12 cellular contexts compared by ENCODE assay signal in genomic region chr6:146546440-146546839, GRCh38. TPM values are rescaled to one million over a fixed set of nuclear protein-coding genes. Genes with fewer than 3 reads are reported as not detected.
A peak's percentile ranks its signal among the peaks of the same experiment; 100 is the strongest.
DNase-seq lines count a peak whose midpoint lies in the region; ATAC-seq, FAIRE-seq and TF ChIP-seq lines count a peak whose summit lies in the region.
"Had no signal": no experiment of that assay in that cellular context is flagged by ENCODE, and none has a peak within 500 bp of the region (broad histone marks: within the 10 kb centered on the region; RNA-seq: fewer than 3 reads in every experiment).

No MANE protein-coding gene starts in this region.

- H3K36me3 ChIP-seq in kidney (ENCODE audit: control insufficient read depth in 1 of 2, insufficient read depth in 2 of 2, low read length in 2 of 2) (peaks cover 6 to 13% of the 10 kb centered on the region in 2 donors), thoracic aorta (peaks cover 3% of the 10 kb centered on the region)

- intact Hi-C loops in MCF 10A (cut with micrococcal nuclease) (loop anchor here (10.0 kb wide), 2 partner anchors 732 to 812 kb away; partner anchors contain the start of genes EPM2A and FBXO30), kidney (cut with DNase I) (no loop called here)

- CTCF ChIA-PET in MCF 10A (lab: Yijun Ruan, JAX) = interaction anchor here (0.5 to 1.0 kb wide), 5 partner anchors 113 to 584 kb away, joined by 3 read pairs; no protein-coding TSS in a partner anchor

- H3K27me3 ChIP-seq in thoracic aorta (replicated peaks; ENCODE audit: insufficient read depth) = no peaks in the 10 kb centered on the region

- peak overlapping the region; percentile 94 for H3K4me3 Mint-ChIP-seq in MCF 10A (ENCODE audit: unreplicated experiment)
- no peak overlapping the region for H3K4me3 Mint-ChIP-seq in activated T-cell treated with anti-CD3 and anti-CD28 coated beads, Interleukin-2, amount 50 U/mL, for 24 hours
- H3K4me3 Mint-ChIP-seq: effector memory CD8-positive, alpha-beta T cell had no signal

- H3K4me1 ChIP-seq in kidney (ENCODE audit: control insufficient read depth in 1 of 2, insufficient read depth in 1 of 2, low read depth in 1 of 2, low read length in 2 of 2) (peaks cover 6 to 7% of the 10 kb centered on the region in 2 donors), thoracic aorta (ENCODE audit: control insufficient read depth in 1 of 2, low read depth in 2 of 2) (peaks cover 24 to 45% of the 10 kb centered on the region in 2 donors)

- no peak overlapping the region for H3K9ac ChIP-seq in kidney (ENCODE audit: low read length in 2 of 2)

- peak; percentile 70 for FAIRE-seq in kidney (lab: Jason Lieb, UNC)
- FAIRE-seq: small intestine had no signal

- H3K27ac ChIP-seq in kidney (ENCODE audit: low read depth in 2 of 2, low read length in 2 of 2) = no peak overlapping the region
- peak overlapping the region in 1 of 2 donors; percentile 98 for H3K27ac ChIP-seq in thoracic aorta

- TF ChIP-seq CTCF in MCF 10A (IDR thresholded peaks at IDR 0.05; ENCODE audit: unreplicated experiment) (no peak), kidney (IDR thresholded peaks at IDR 0.05; ENCODE audit: borderline replicate concordance, extremely low read depth, insufficient read depth) (no peak), thoracic aorta (IDR thresholded peaks at IDR 0.05) (no peak)

- ATAC-seq in thoracic aorta (ENCODE audit: insufficient number of reproducible peaks, low FRiP score, low read depth) (peak; percentile 73), GM18909 (IDR thresholded peaks at IDR 0.05; ENCODE audit: poor library complexity, unreplicated experiment) (no peak), GM18870 (IDR thresholded peaks at IDR 0.05; ENCODE audit: unreplicated experiment) (no peak)
- ATAC-seq: effector memory CD8-positive, alpha-beta T cell had no signal

- no peaks in the 10 kb centered on the region for H3K27me3 Mint-ChIP-seq in MCF 10A (ENCODE audit: insufficient read depth, unreplicated experiment)
- H3K27me3 Mint-ChIP-seq in activated T-cell treated with anti-CD3 and anti-CD28 coated beads, Interleukin-2, amount 50 U/mL, for 24 hours = peaks cover 32% of the 10 kb centered on the region

- H3K4me1 Mint-ChIP-seq in MCF 10A (ENCODE audit: insufficient read depth, unreplicated experiment) = peaks cover 34% of the 10 kb centered on the region
- H3K4me1 Mint-ChIP-seq in activated T-cell treated with anti-CD3 and anti-CD28 coated beads, Interleukin-2, amount 50 U/mL, for 24 hours (ENCODE audit: low read depth) = peaks cover 12% of the 10 kb centered on the region

- no peaks in the 10 kb centered on the region for H3K9me3 Mint-ChIP-seq in MCF 10A (ENCODE audit: unreplicated experiment)
- no peaks in the 10 kb centered on the region for H3K9me3 Mint-ChIP-seq in activated T-cell treated with anti-CD3 and anti-CD28 coated beads, Interleukin-2, amount 50 U/mL, for 24 hours

- H3K36me3 Mint-ChIP-seq in MCF 10A (ENCODE audit: insufficient read depth, unreplicated experiment) = peaks cover 27% of the 10 kb centered on the region
- peaks cover 2% of the 10 kb centered on the region for H3K36me3 Mint-ChIP-seq in activated T-cell treated with anti-CD3 and anti-CD28 coated beads, Interleukin-2, amount 50 U/mL, for 24 hours (ENCODE audit: low read depth)

- peak overlapping the region; percentile 77 for H3K27ac Mint-ChIP-seq in MCF 10A (ENCODE audit: low read depth, unreplicated experiment)
- no peak overlapping the region for H3K27ac Mint-ChIP-seq in activated T-cell treated with anti-CD3 and anti-CD28 coated beads, Interleukin-2, amount 50 U/mL, for 24 hours
- H3K27ac Mint-ChIP-seq: effector memory CD8-positive, alpha-beta T cell had no signal

- DNase-seq in HS-5 (ENCODE audit: low read depth) (peak; percentile 91), MCF 10A (ENCODE audit: unreplicated experiment) (peak; percentile 90), kidney (no peak), thoracic aorta (ENCODE audit: low spot score) (no peak), DMS114 treated with DMSO at 0.1 percent for 48 hours (lab: John Stamatoyannopoulos, UW; ENCODE audit: unreplicated experiment) (no peak)
- DNase-seq in activated T-cell treated with anti-CD3 and anti-CD28 coated beads, Interleukin-2, amount 50 U/mL, for 24 hours = no peak
- DNase-seq: activated CD4-positive, alpha-beta T cell treated with anti-CD3 and anti-CD28 coated beads, Interleukin-2, amount 50 U/mL, for 48 hours; effector memory CD8-positive, alpha-beta T cell; NCI-H345; small intestine had no signal

- no peak overlapping the region for H3K4me3 ChIP-seq in kidney (ENCODE audit: low read length in 2 of 2)
- H3K4me3 ChIP-seq in thoracic aorta = peak overlapping the region; percentile 95

- BruUV-seq in MCF 10A (replicated peaks; lab: Mats Ljungman, UMichigan) = no TSS peak

- POLR2A ChIA-PET in MCF 10A (lab: Yijun Ruan, JAX) = interaction anchor here (0.6 to 3.5 kb wide), 14 partner anchors 8 to 811 kb away, joined by 3 to 18 read pairs (median 4); partner anchors contain the start of genes EPM2A and SHPRH

- no peaks in the 10 kb centered on the region for H3K9me3 ChIP-seq in kidney (ENCODE audit: control insufficient read depth in 1 of 2, low read length in 2 of 2)
- no peaks in the 10 kb centered on the region for H3K9me3 ChIP-seq in thoracic aorta

RNA-seq across cellular contexts. Expression of gene RAB32, which starts 2.8 kb away (rescaled TPM):
- 39.7 and 73.6 TPM in 2 replicates for total RNA-seq in MCF 10A (2022)
- total RNA-seq in kidney = 19.9 TPM
- 39.1 TPM for polyA plus RNA-seq in kidney (ENCODE audit: insufficient read depth, low read depth, low replicate concordance)
- total RNA-seq in thoracic aorta = 10 to 100 TPM; 34.5 to 42.4 TPM

RNA-seq across cellular contexts. Expression of gene ADGB, which starts 52.3 kb away (rescaled TPM):
- total RNA-seq in MCF 10A (2022) (not detected in 2 replicates), kidney (not detected), thoracic aorta (not detected)
- polyA plus RNA-seq in kidney (ENCODE audit: insufficient read depth, low read depth, low replicate concordance) = not detected
- polyA plus RNA-seq: small intestine had no signal

Comparison
In these comparisons a context has a peak if more than half of its experiments do, and no peak if none do; other contexts are left out.
1. DNase-seq: peak in HS-5 (single experiment) and MCF 10A (single experiment); none in kidney (single experiment), thoracic aorta (single experiment), DMS114 treated with DMSO at 0.1 percent for 48 hours (single experiment) and activated T-cell treated with anti-CD3 and anti-CD28 coated beads, Interleukin-2, amount 50 U/mL, for 24 hours (single experiment).